Comparison of ENCODE assay signal across 9 cellular contexts in the genomic region with DNA sequence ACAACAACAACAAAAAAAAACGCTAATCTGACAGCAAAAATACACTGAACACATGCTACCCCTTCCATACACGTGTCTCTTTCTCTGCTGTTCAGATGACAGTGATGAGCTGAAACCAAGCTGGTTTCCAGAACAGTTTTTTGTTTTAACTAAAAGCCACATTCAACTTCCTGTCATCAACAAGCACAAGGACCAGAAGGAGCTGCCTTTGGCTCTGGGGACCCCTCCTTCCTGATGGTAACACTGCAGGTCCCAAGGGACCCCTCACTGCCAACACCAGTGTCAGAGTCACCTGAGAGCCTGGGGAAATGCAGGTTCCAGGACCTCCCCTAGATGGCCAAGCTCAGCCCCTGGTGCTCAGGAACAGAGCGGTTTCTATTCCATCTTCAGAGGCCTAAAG.
DNase-seq lines count a peak whose midpoint lies in the region; ATAC-seq and TF ChIP-seq lines count a peak whose summit lies in the region.
"Had no signal": no experiment of that assay in that cellular context is flagged by ENCODE, and none has a peak within 500 bp of the region (broad histone marks: within the 10 kb centered on the region; RNA-seq: fewer than 3 reads in every experiment).

No MANE protein-coding gene starts in this region.

- no peak overlapping the region for H3K27ac Mint-ChIP-seq in nephron progenitor cell

- ATAC-seq in GM18511 (IDR thresholded peaks at IDR 0.05; ENCODE audit: unreplicated experiment) (peak; percentile 91), GM21528 (IDR thresholded peaks at IDR 0.05; ENCODE audit: low FRiP score, unreplicated experiment) (peak; percentile 70), HG03565 (IDR thresholded peaks at IDR 0.05; ENCODE audit: unreplicated experiment) (peak; percentile 84)

- TF ChIP-seq CTCF in nephron progenitor cell (IDR thresholded peaks at IDR 0.05), result no peak

- H3K27me3 Mint-ChIP-seq in nephron progenitor cell (ENCODE audit: low read depth, poor library complexity), result no peaks in the 10 kb centered on the region

- no peaks in the 10 kb centered on the region for H3K9me3 Mint-ChIP-seq in nephron progenitor cell

- no peaks in the 10 kb centered on the region for H3K36me3 Mint-ChIP-seq in nephron progenitor cell (ENCODE audit: low read depth)

- H3K4me1 Mint-ChIP-seq in nephron progenitor cell, result no peaks in the 10 kb centered on the region

- peak; percentile 22 for DNase-seq in germinal center (ENCODE audit: low spot score)
- DNase-seq in AG20443 (ENCODE audit: low spot score), result no peak
- DNase-seq in NOMO-1 (lab: John Stamatoyannopoulos, UW; ENCODE audit: unreplicated experiment in 2 of 2), result no peak
- no peak for DNase-seq in nephron progenitor cell
- no peak for DNase-seq in foreskin melanocyte
- DNase-seq: activated CD4-positive, alpha-beta T cell treated with anti-CD3 and anti-CD28 coated beads, Interleukin-2, amount 50 U/mL, for 4 hours had no signal

- H3K4me3 Mint-ChIP-seq in nephron progenitor cell, result no peak overlapping the region
